In the genomic region with DNA sequence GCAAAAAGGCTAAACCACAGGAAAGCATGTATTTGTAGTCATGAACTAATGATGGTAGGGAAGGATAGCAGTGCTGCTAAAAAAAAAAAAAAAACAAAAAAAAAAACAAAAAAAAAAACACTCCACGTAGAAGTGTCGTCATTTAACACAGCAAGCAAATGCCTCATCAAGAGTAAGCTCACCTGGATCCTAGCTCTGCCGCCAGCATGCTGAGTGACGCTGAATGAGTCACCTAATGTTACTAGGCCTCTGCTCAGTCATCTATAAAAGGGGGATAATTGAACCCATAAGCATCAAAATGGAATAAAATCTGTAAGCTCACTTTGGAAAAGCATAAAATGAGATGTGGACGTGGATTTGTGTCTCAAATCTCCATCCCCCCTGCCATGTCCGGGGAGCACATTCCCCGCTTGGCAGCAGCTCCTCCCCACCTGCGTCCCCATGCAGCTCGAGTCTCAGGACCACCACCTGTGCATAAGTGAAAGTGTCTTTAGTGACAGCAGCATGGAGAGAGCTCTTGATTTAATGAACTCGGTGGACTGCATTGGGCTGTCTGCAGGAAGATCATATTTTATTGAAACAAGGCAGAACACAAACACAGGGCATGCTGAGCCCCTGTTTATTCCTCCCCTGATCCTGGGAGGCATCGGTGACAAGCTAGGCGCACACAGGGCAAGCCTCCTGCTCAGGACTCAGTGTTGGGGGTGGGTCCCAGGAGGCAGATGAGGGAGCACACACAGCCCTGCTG, we compare ENCODE assay signal across 15 cellular contexts.
DNase-seq lines count a peak whose midpoint lies in the region; TF ChIP-seq lines count a peak whose summit lies in the region.
"Had no signal": no experiment of that assay in that cellular context is flagged by ENCODE, and none has a peak within 500 bp of the region (broad histone marks: within the 10 kb centered on the region; RNA-seq: fewer than 3 reads in every experiment).

No MANE protein-coding gene starts in this region.

- no peak overlapping the region for H3K18ac ChIP-seq in mesendoderm (ENCODE audit: low read length)

- POLR2A ChIA-PET in RWPE1 (lab: Yijun Ruan, JAX; ENCODE audit: low non-redundant PET), result interaction anchor here (0.7 kb wide), 1 partner anchor 8 kb away, joined by 6 read pairs; no protein-coding TSS in a partner anchor

- H3K4me1 ChIP-seq in Karpas-422 (ENCODE audit: low read length) (peaks cover 8% of the 10 kb centered on the region), mesendoderm (ENCODE audit: control insufficient read depth, low read depth, low read length) (no peaks in the 10 kb centered on the region)
- H3K4me1 ChIP-seq: ascending aorta, psoas muscle had no signal

- no peak overlapping the region for H3K56ac ChIP-seq in mesendoderm (ENCODE audit: low read length)

- H2BK15ac ChIP-seq in mesendoderm (replicated peaks; ENCODE audit: low read depth), result no peak overlapping the region

- no peak overlapping the region for H2BK5ac ChIP-seq in mesendoderm (ENCODE audit: low read length)

- CTCF ChIA-PET in RWPE1 (lab: Yijun Ruan, JAX), result interaction anchor here (1.0 kb wide), 1 partner anchor 23 kb away, joined by 5 read pairs; no protein-coding TSS in a partner anchor

- no peaks in the 10 kb centered on the region for H4K20me1 ChIP-seq in Karpas-422 (ENCODE audit: insufficient read depth, low read depth, low read length)

- H3K4me2 ChIP-seq in Karpas-422 (ENCODE audit: low read depth, low read length, poor library complexity, severe bottlenecking) (no peak overlapping the region), mesendoderm (ENCODE audit: low read length) (no peak overlapping the region)
- H3K4me2 ChIP-seq: hepatocyte had no signal

- H3K9ac ChIP-seq in Karpas-422 (ENCODE audit: low read length) (no peak overlapping the region), mesendoderm (ENCODE audit: low read length) (no peak overlapping the region)

- H3K4me3 ChIP-seq in Karpas-422 (ENCODE audit: low read length), result no peak overlapping the region
- H3K4me3 ChIP-seq in mesendoderm (ENCODE audit: low read length), result no peak overlapping the region
- H3K4me3 ChIP-seq: ascending aorta, hepatocyte, psoas muscle had no signal

- H3K27me3 ChIP-seq in Karpas-422 (ENCODE audit: low read length), result no peaks in the 10 kb centered on the region
- no peaks in the 10 kb centered on the region for H3K27me3 ChIP-seq in mesendoderm (ENCODE audit: insufficient read depth, low read length, poor library complexity)
- H3K27me3 ChIP-seq: ascending aorta, hepatocyte had no signal

- no peaks in the 10 kb centered on the region for H3K79me2 ChIP-seq in Karpas-422 (ENCODE audit: low read length)
- H3K79me2 ChIP-seq in mesendoderm (ENCODE audit: control insufficient read depth, insufficient read depth, low read length), result no peaks in the 10 kb centered on the region
- H3K79me2 ChIP-seq: hepatocyte had no signal

- no peaks in the 10 kb centered on the region for H3K79me1 ChIP-seq in mesendoderm (ENCODE audit: low read length)

- no peak for TF ChIP-seq CTCF in RWPE1 (conservative IDR thresholded peaks at IDR 0.05; ENCODE audit: low read depth)

- peak; percentile 11 for DNase-seq in Karpas-422
- DNase-seq in NCI-H2107 (lab: John Stamatoyannopoulos, UW), result peak; percentile 44
- DNase-seq in RWPE1 (ENCODE audit: low spot score), result peak; percentile 33
- peak; percentile 21 for DNase-seq in mesendoderm
- DNase-seq in NCI-H1048 (lab: John Stamatoyannopoulos, UW), result no peak
- DNase-seq in activated CD4-positive, alpha-beta T cell treated with anti-CD3 and anti-CD28 coated beads, Interleukin-2, amount 50 U/mL, for 1 hour, result no peak
- DNase-seq in stimulated activated naive CD4-positive, alpha-beta T cell (lab: John Stamatoyannopoulos, UW), result no peak
- DNase-seq: activated naive CD4-positive, alpha-beta T cell treated with anti-CD3 and anti-CD28 coated beads, Interleukin-2, amount 10 ng/mL, durations not matched to agents 7 days and 5 days; activated T-cell treated with anti-CD3 and anti-CD28 coated beads for 4 hours; AML-193; endodermal cell; NCI-H1694; psoas muscle had no signal

- H3K36me3 ChIP-seq in Karpas-422 (ENCODE audit: insufficient read depth, low read length), result no peaks in the 10 kb centered on the region
- H3K36me3 ChIP-seq in mesendoderm (ENCODE audit: control insufficient read depth, insufficient read depth, low read length), result no peaks in the 10 kb centered on the region
- H3K36me3 ChIP-seq: ascending aorta had no signal

- no peaks in the 10 kb centered on the region for H3K9me2 ChIP-seq in Karpas-422 (replicated peaks; ENCODE audit: insufficient read depth, low read length)

- H3K23ac ChIP-seq in mesendoderm (ENCODE audit: low read length), result no peak overlapping the region

- H2AFZ ChIP-seq in Karpas-422 (ENCODE audit: low read length), result no peak overlapping the region
- H2AFZ ChIP-seq: hepatocyte had no signal

- no peak overlapping the region for H4K8ac ChIP-seq in mesendoderm (ENCODE audit: low read depth, low read length)

- H2AK5ac ChIP-seq in mesendoderm (ENCODE audit: low read length), result no peak overlapping the region

- no CpG with 5 or more reads among the region's 12 CpGs for WGBS in mesendoderm (ENCODE audit: extremely low coverage, insufficient coverage, low lambda C conversion rate)

- peaks cover 3% of the 10 kb centered on the region; the same call in 1 of the 2 replicates for H3K9me3 ChIP-seq in Karpas-422 (ENCODE audit: low read length)
- H3K9me3 ChIP-seq: ascending aorta, psoas muscle had no signal

- H2BK120ac ChIP-seq in mesendoderm (ENCODE audit: low read depth, low read length), result no peak overlapping the region

- H3K27ac ChIP-seq in Karpas-422 (ENCODE audit: low read length), result no peak overlapping the region
- H3K27ac ChIP-seq in RWPE1, result no peak overlapping the region
- no peak overlapping the region for H3K27ac ChIP-seq in mesendoderm (ENCODE audit: low read depth, low read length)
- H3K27ac ChIP-seq: ascending aorta, hepatocyte, psoas muscle had no signal

- H3K4ac ChIP-seq in mesendoderm (ENCODE audit: low read depth, low read length), result no peak overlapping the region

- no peak overlapping the region for H4K5ac ChIP-seq in mesendoderm (ENCODE audit: low read length)

Comparison
In these comparisons a context has a peak if more than half of its experiments do, and no peak if none do; other contexts are left out.
1. DNase-seq: peak in Karpas-422 (single experiment), NCI-H2107 (single experiment), RWPE1 (single experiment) and mesendoderm (single experiment); none in NCI-H1048 (single experiment), activated CD4-positive, alpha-beta T cell treated with anti-CD3 and anti-CD28 coated beads, Interleukin-2, amount 50 U/mL, for 1 hour (single experiment) and stimulated activated naive CD4-positive, alpha-beta T cell (0 of 6).